1 cellular context compared by ENCODE assay signal in genomic region chr18:49321271-49321670, GRCh38.
TF ChIP-seq lines count a peak whose summit lies in the region.

No MANE protein-coding gene starts in this region.

TF ChIP-seq in K562, 482 proteins besides CTCF, POLR2A, EP300 and RAD21 (continued from another document):
- peak; percentile 46; the same call in 1 of the 2 replicates for TF ChIP-seq ZNF316 (IDR thresholded peaks at IDR 0.05)
- no peak for TF ChIP-seq MCM7 (IDR thresholded peaks at IDR 0.05)
- no peak for TF ChIP-seq RBM15 (IDR thresholded peaks at IDR 0.05; ENCODE audit: insufficient read depth, low read length)
- TF ChIP-seq RCOR1 (IDR thresholded peaks at IDR 0.05; ENCODE audit: borderline replicate concordance in 1 of 2, low read depth in 2 of 2, low read length in 2 of 2), result no peak
